In genomic region chr5:54249210-54250028, GRCh38 we compare ENCODE assay signal across 8 cellular contexts.
DNase-seq lines count a peak whose midpoint lies in the region; ATAC-seq and TF ChIP-seq lines count a peak whose summit lies in the region.

No MANE protein-coding gene starts in this region.

- H3K36me3 Mint-ChIP-seq in immature natural killer cell, result no peaks in the 10 kb centered on the region
- no peaks in the 10 kb centered on the region for H3K36me3 Mint-ChIP-seq in osteocyte (ENCODE audit: unreplicated experiment)

- H3K27ac Mint-ChIP-seq in immature natural killer cell, result no peak overlapping the region
- H3K27ac Mint-ChIP-seq in osteocyte (ENCODE audit: unreplicated experiment), result no peak overlapping the region

- peaks cover 21 to 41% of the 10 kb centered on the region in 2 donors for H3K4me1 Mint-ChIP-seq in immature natural killer cell
- no peaks in the 10 kb centered on the region for H3K4me1 Mint-ChIP-seq in osteocyte (ENCODE audit: unreplicated experiment)

- TF ChIP-seq CTCF in osteocyte (IDR thresholded peaks at IDR 0.05), result no peak

- DNase-seq in EL (peak; percentile 49), SKM-1 treated with dmso at 0.1 percent for 144 hours (lab: John Stamatoyannopoulos, UW; ENCODE audit: unreplicated experiment) (peak; percentile 73), immature natural killer cell (peak in 2 of 3 donors; percentile 23 to 32), NCI-H2196 treated with DMSO at 0.1 percent for 48 hours (lab: John Stamatoyannopoulos, UW; ENCODE audit: unreplicated experiment) (no peak), SW480 (ENCODE audit: low spot score) (no peak), osteocyte (ENCODE audit: extremely low spot score, unreplicated experiment) (no peak), NCI-H2081 (lab: John Stamatoyannopoulos, UW) (no peak)

- ATAC-seq in HG02885 (IDR thresholded peaks at IDR 0.05; ENCODE audit: poor library complexity, unreplicated experiment), result peak; percentile 59

- H3K4me3 Mint-ChIP-seq in immature natural killer cell (no peak overlapping the region), osteocyte (ENCODE audit: unreplicated experiment) (no peak overlapping the region)

- no peaks in the 10 kb centered on the region for H3K27me3 Mint-ChIP-seq in immature natural killer cell (ENCODE audit: low read depth in 3 of 3)
- no peaks in the 10 kb centered on the region for H3K27me3 Mint-ChIP-seq in osteocyte (ENCODE audit: unreplicated experiment)

- H3K9me3 Mint-ChIP-seq in immature natural killer cell (no peaks in the 10 kb centered on the region), osteocyte (ENCODE audit: unreplicated experiment) (no peaks in the 10 kb centered on the region)

Comparison
In these comparisons a context has a peak if more than half of its experiments do, and no peak if none do; other contexts are left out.
1. DNase-seq: peak in EL (single experiment), SKM-1 treated with dmso at 0.1 percent for 144 hours (single experiment) and immature natural killer cell (2 of 3); none in NCI-H2196 treated with DMSO at 0.1 percent for 48 hours (single experiment), SW480 (single experiment), osteocyte (single experiment) and NCI-H2081 (0 of 2).